In the genomic region with DNA sequence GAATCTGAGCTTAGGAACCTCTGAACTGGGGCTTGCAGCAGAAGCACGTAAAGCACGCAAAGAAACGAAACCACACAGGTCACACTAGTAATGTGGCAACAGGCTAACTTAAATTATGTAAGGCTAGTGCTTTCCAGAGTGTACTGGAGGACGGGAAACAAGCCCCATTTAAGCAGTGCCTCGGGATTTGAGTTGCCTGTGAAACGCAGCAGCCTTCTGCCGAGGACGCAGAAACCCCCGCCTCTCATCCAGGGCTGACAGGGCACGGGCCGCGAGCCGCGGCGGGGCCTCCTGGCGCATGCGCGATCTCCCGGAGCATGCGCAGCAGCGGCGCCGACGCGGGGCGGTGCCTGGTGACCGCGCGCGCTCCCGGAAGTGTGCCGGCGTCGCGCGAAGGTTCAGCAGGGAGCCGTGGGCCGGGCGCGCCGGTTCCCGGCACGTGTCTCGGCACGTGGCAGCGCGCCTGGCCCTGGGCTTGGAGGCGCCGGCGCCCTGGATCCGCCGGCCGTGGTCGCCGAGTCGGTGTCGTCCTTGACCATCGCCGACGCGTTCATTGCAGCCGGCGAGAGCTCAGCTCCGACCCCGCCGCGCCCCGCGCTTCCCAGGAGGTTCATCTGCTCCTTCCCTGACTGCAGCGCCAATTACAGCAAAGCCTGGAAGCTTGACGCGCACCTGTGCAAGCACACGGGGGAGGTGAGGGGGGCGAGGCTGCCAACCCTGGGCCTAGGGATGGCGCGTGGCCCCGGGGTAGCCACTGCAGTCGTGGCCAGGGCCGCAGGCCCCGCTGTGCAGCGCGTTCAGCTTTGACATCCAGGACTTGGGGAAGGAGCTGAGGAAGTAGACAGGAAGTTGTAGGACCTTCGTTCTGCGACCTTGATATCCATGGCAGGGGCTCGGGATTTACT, we compare ENCODE assay signal across 1 cellular context.
TF ChIP-seq lines count a peak whose summit lies in the region.

Gene GTF3A, plus strand, starts transcription at position 374 of the 905 bp plus-strand sequence.

TF ChIP-seq in K562, 482 proteins besides CTCF, POLR2A, EP300 and RAD21 (continued from another document and continues in another):
- TF ChIP-seq ZBTB33 (CRISPR knock-in tag; IDR thresholded peaks at IDR 0.05) = peak; percentile 78; the same call in 1 of the 2 replicates
- TF ChIP-seq ARID4B (CRISPR knock-in tag; IDR thresholded peaks at IDR 0.05) = peak; percentile 76; the same call in 1 of the 2 replicates
- no peak for TF ChIP-seq NFIC (IDR thresholded peaks at IDR 0.05)
- no peak for TF ChIP-seq ZNF740 (CRISPR knock-in tag; IDR thresholded peaks at IDR 0.05)
- TF ChIP-seq ZNF740 (tag; IDR thresholded peaks at IDR 0.05) = no peak
- peak; percentile 78; the same call in 1 of the 2 replicates for TF ChIP-seq ELF2 (CRISPR knock-in tag; IDR thresholded peaks at IDR 0.05)
- TF ChIP-seq SMARCA5 (IDR thresholded peaks at IDR 0.05) = no peak
- peak in 2 of 3 experiments; percentile 13 to 44; a peak in 4 of 6 replicates for TF ChIP-seq ZBTB11 (CRISPR knock-in tag; IDR thresholded peaks at IDR 0.05)
- TF ChIP-seq PTBP1 (IDR thresholded peaks at IDR 0.05; ENCODE audit: low read depth, low read length) = no peak
- TF ChIP-seq RFX7 (CRISPR knock-in tag; IDR thresholded peaks at IDR 0.05) = no peak
- peak; percentile 91 for TF ChIP-seq MXD1 (CRISPR knock-in tag; IDR thresholded peaks at IDR 0.05; ENCODE audit: borderline replicate concordance, poor library complexity, severe bottlenecking)
- no peak for TF ChIP-seq GTF2E2 (tag; IDR thresholded peaks at IDR 0.05)
- TF ChIP-seq CUX1 (CRISPR knock-in tag; IDR thresholded peaks at IDR 0.05) = no peak
- peak in 1 of 2 experiments; percentile 14; a peak in 1 of 4 replicates for TF ChIP-seq NONO (IDR thresholded peaks at IDR 0.05; ENCODE audit: low read depth in 2 of 2, low read length in 1 of 2)
- TF ChIP-seq TAF1 (IDR thresholded peaks at IDR 0.05; ENCODE audit: control insufficient read depth, extremely low read depth, insufficient read depth, low read length, severe bottlenecking) = peak; percentile 22
- peak; percentile 89 for TF ChIP-seq HNRNPLL (IDR thresholded peaks at IDR 0.05; ENCODE audit: low read depth, low read length, poor library complexity, severe bottlenecking)
- TF ChIP-seq XRCC4 (IDR thresholded peaks at IDR 0.05; ENCODE audit: extremely low read depth, insufficient read depth, insufficient read length) = no peak
- peak; percentile 80 for TF ChIP-seq SMAD4 (CRISPR knock-in tag; conservative IDR thresholded peaks at IDR 0.05)
- peak; percentile 80 for TF ChIP-seq ZBTB2 (IDR thresholded peaks at IDR 0.05)
- no peak for TF ChIP-seq CBFA2T2 (conservative IDR thresholded peaks at IDR 0.05)
- 0 out of 4 replicates have a peak, but pooled peaks of 1 of the 2 experiments have one; percentile 20 for TF ChIP-seq TEAD1 (CRISPR knock-in tag; IDR thresholded peaks at IDR 0.05)
- TF ChIP-seq ELF1 (tag; IDR thresholded peaks at IDR 0.05) = peak; percentile 91
- 0 out of 2 replicates have a peak, but pooled peaks have one; percentile 61 for TF ChIP-seq ZNF232 (CRISPR knock-in tag; IDR thresholded peaks at IDR 0.05)
- no peak for TF ChIP-seq ZKSCAN1 (IDR thresholded peaks at IDR 0.05; ENCODE audit: low read depth, low read length)
- peak; percentile 72 for TF ChIP-seq CCNT2 (IDR thresholded peaks at IDR 0.05; ENCODE audit: borderline replicate concordance, extremely low read depth, insufficient read length, low read depth, low read length)
- peak; percentile 41; the same call in 1 of the 2 replicates for TF ChIP-seq RNF2 (IDR thresholded peaks at IDR 0.05)
- TF ChIP-seq GTF2F1 (IDR thresholded peaks at IDR 0.05; ENCODE audit: low read depth, low read length) = peak; percentile 31; the same call in 1 of the 2 replicates
- peak; percentile 77 for TF ChIP-seq GABPA (tag; conservative IDR thresholded peaks at IDR 0.05; ENCODE audit: low read depth)
- peak; percentile 45; the same call in 1 of the 2 replicates for TF ChIP-seq KLF1 (tag; IDR thresholded peaks at IDR 0.05)
- TF ChIP-seq USF2 (CRISPR knock-in tag; IDR thresholded peaks at IDR 0.05) = peak; percentile 54
- TF ChIP-seq FOXA3 (CRISPR knock-in tag; conservative IDR thresholded peaks at IDR 0.05 in 1 of 2, IDR thresholded peaks at IDR 0.05 in 1 of 2) = 0 out of 4 replicates have a peak, but pooled peaks of 1 of the 2 experiments have one; percentile 31
- TF ChIP-seq ZNF184 (CRISPR knock-in tag; IDR thresholded peaks at IDR 0.05) = no peak
- no peak for TF ChIP-seq NUFIP1 (IDR thresholded peaks at IDR 0.05; ENCODE audit: partially characterized antibody)
- no peak for TF ChIP-seq ZFP1 (CRISPR knock-in tag; IDR thresholded peaks at IDR 0.05)
- peak; percentile 95 for TF ChIP-seq BHLHE40 (IDR thresholded peaks at IDR 0.05; ENCODE audit: low read length)
